In the genomic region with DNA sequence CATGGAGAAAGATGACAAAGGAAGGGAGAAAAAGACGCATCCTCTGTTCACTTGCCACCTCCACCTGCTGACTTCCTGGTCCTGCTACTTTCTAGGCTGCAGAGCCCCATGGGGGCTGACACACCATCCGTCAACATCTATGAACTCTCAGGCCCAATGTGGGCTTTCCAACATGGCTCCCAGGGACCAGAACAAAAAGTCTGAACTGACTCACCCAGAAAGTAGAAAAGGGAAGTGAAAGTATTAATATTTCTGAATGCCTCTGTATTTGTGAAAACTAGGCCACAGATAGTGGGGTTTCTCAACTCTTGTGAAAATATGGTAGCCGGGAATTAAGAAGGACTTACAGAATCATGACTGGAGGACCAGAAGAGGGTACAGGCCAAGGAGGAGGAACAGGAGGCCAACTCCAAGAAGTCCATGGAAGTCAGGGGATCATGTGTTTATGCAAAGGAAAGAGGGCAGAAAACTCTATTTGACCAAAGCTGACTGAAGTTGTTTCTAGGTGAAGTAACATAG, we compare ENCODE assay signal across 9 cellular contexts.
DNase-seq lines count a peak whose midpoint lies in the region; ATAC-seq and TF ChIP-seq lines count a peak whose summit lies in the region.
"Had no signal": no experiment of that assay in that cellular context is flagged by ENCODE, and none has a peak within 500 bp of the region (broad histone marks: within the 10 kb centered on the region; RNA-seq: fewer than 3 reads in every experiment).

No MANE protein-coding gene starts in this region.

- H3K9me3 Mint-ChIP-seq in dendritic cell treated with granulocyte-macrophage colony-stimulating factor and Interleukin-4, amounts not matched to agents 40 ng/mL and 50 ng/mL, for 4 days = no peaks in the 10 kb centered on the region

- H3K4me1 ChIP-seq in ovary (ENCODE audit: insufficient read depth) = no peaks in the 10 kb centered on the region
- H3K4me1 ChIP-seq in smooth muscle cell (ENCODE audit: low read depth) = no peaks in the 10 kb centered on the region

- peak overlapping the region; percentile 54 for H3K27ac Mint-ChIP-seq in dendritic cell treated with granulocyte-macrophage colony-stimulating factor and Interleukin-4, amounts not matched to agents 40 ng/mL and 50 ng/mL, for 4 days

- 94% methylated on average over 3 of the region's 3 CpGs for WGBS in ovary, 3 donors
- WGBS in smooth muscle cell (ENCODE audit: low lambda C conversion rate) = 97% methylated on average over 3 of the region's 3 CpGs

- H3F3A ChIP-seq in smooth muscle cell (ENCODE audit: low read depth) = no peaks in the 10 kb centered on the region

- TF ChIP-seq CTCF in ovary (IDR thresholded peaks at IDR 0.05) = no peak
- TF ChIP-seq CTCF in smooth muscle cell (IDR thresholded peaks at IDR 0.05; ENCODE audit: borderline replicate concordance, insufficient read depth, poor library complexity, severe bottlenecking) = no peak

- no peak for TF ChIP-seq EP300 in ovary (IDR thresholded peaks at IDR 0.05)

- DNase-seq in ovary (no peak), mesenteric fat pad (ENCODE audit: low spot score) (no peak), smooth muscle cell (lab: John Stamatoyannopoulos, UW; ENCODE audit: unreplicated experiment) (no peak), HuH-7 (ENCODE audit: low spot score) (no peak)

- H3K27ac ChIP-seq in ovary (no peak overlapping the region), smooth muscle cell (ENCODE audit: low read depth) (no peak overlapping the region)

- H3K27me3 Mint-ChIP-seq in dendritic cell treated with granulocyte-macrophage colony-stimulating factor and Interleukin-4, amounts not matched to agents 40 ng/mL and 50 ng/mL, for 4 days = peaks cover 19% of the 10 kb centered on the region

- no peak for TF ChIP-seq POLR2A in ovary (IDR thresholded peaks at IDR 0.05)

- H3K79me2 ChIP-seq in smooth muscle cell (ENCODE audit: low read depth) = no peaks in the 10 kb centered on the region

- H3K36me3 ChIP-seq in ovary (no peaks in the 10 kb centered on the region), smooth muscle cell (ENCODE audit: low read depth) (no peaks in the 10 kb centered on the region)

- H3K4me1 Mint-ChIP-seq in dendritic cell treated with granulocyte-macrophage colony-stimulating factor and Interleukin-4, amounts not matched to agents 40 ng/mL and 50 ng/mL, for 4 days (ENCODE audit: low read depth) = peaks cover 15% of the 10 kb centered on the region

- H3K4me3 ChIP-seq in ovary (no peak overlapping the region), smooth muscle cell (no peak overlapping the region)

- H3K27me3 ChIP-seq in ovary (no peaks in the 10 kb centered on the region), smooth muscle cell (ENCODE audit: low read depth) (no peaks in the 10 kb centered on the region)

- H3K36me3 Mint-ChIP-seq in dendritic cell treated with granulocyte-macrophage colony-stimulating factor and Interleukin-4, amounts not matched to agents 40 ng/mL and 50 ng/mL, for 4 days (ENCODE audit: low read depth) = no peaks in the 10 kb centered on the region

- H3K4me2 ChIP-seq in smooth muscle cell = no peak overlapping the region

- H3K9ac ChIP-seq in smooth muscle cell (ENCODE audit: low read depth) = no peak overlapping the region

- no peaks in the 10 kb centered on the region for H4K20me1 ChIP-seq in smooth muscle cell (ENCODE audit: low read depth)

- H3K4me3 Mint-ChIP-seq in dendritic cell treated with granulocyte-macrophage colony-stimulating factor and Interleukin-4, amounts not matched to agents 40 ng/mL and 50 ng/mL, for 4 days = no peak overlapping the region

- peak; percentile 94 for ATAC-seq in GM18508 (IDR thresholded peaks at IDR 0.05; ENCODE audit: insufficient read depth, unreplicated experiment)
- peak; percentile 96 for ATAC-seq in GM21447 (IDR thresholded peaks at IDR 0.05; ENCODE audit: unreplicated experiment)
- peak; percentile 98 for ATAC-seq in HG03520 (IDR thresholded peaks at IDR 0.05; ENCODE audit: unreplicated experiment)
- ATAC-seq: HCT116 had no signal

- intact Hi-C loops in dendritic cell treated with granulocyte-macrophage colony-stimulating factor and Interleukin-4, amounts not matched to agents 40 ng/mL and 50 ng/mL, for 4 days (cut with micrococcal nuclease) = no loop called here
- intact Hi-C loops in ovary (cut with DNase I) = no loop called here

- no peaks in the 10 kb centered on the region for H3K9me3 ChIP-seq in ovary
- no peaks in the 10 kb centered on the region for H3K9me3 ChIP-seq in smooth muscle cell (replicated peaks; ENCODE audit: low read depth)

- H2AFZ ChIP-seq in smooth muscle cell (ENCODE audit: low read depth) = no peak overlapping the region
